ENCODE assay signal across 24 cellular contexts in the genomic region with DNA sequence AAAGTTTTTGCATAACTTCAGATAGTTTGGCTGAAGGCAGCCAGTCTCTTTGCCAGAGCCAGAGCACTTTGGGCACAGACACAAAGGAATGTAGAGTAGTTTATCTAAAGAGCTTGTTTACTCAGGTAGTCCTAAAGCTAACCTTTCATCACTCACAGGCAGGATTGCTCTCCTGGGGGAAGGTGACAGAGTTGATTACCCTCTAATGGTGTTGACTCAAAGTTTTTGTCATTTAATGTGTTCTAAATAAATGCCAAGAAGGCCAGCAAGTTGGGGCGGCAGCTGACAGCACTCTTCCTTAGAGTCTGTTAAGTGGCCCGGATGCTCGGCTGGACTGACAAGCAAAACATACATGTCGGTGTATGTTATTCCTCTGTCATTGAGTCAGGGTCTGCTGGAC. TPM values are rescaled to one million over a fixed set of nuclear protein-coding genes. Genes with fewer than 3 reads are reported as not detected.
"Had no signal": no experiment of that assay in that cellular context is flagged by ENCODE, and none has a peak within 500 bp of the region (broad histone marks: within the 10 kb centered on the region; RNA-seq: fewer than 3 reads in every experiment).

No MANE protein-coding gene starts in this region.

- H3K27ac Mint-ChIP-seq: activated CD4-positive, alpha-beta T cell treated with anti-CD3 and anti-CD28 coated beads, Interleukin-2, amount 10 ng/mL, durations not matched to agents 7 days and 5 days; activated CD8-positive, alpha-beta T cell treated with anti-CD3 and anti-CD28 coated beads, Interleukin-2, amount 10 ng/mL, durations not matched to agents 7 days and 5 days; activated naive CD8-positive, alpha-beta T cell treated with anti-CD3 and anti-CD28 coated beads, Interleukin-2, amount 50 U/mL, for 24 hours; activated T-cell treated with anti-CD3 and anti-CD28 coated beads, Interleukin-2, amount 50 U/mL, for 24 hours; activated T-helper 2 cell treated with anti-CD3 and anti-CD28 coated beads, Interferon-gamma antibody, Interleukin-2, Interleukin-4, amounts not matched to agents 10 μg/mL and 5 μg/mL and 100 μg/mL, durations not matched to agents 14 hours and 24 hours and 36 hours; memory B cell; naive thymus-derived CD4-positive, alpha-beta T cell; stimulated activated naive CD8-positive, alpha-beta T cell treated with anti-CD3 and anti-CD28 coated beads, Interleukin-15, Interleukin-2, amounts not matched to agents 100 ng/mL and 50 ng/mL, for 24 hours had no signal

- H3K4me3 Mint-ChIP-seq: activated CD4-positive, alpha-beta T cell treated with anti-CD3 and anti-CD28 coated beads, Interleukin-2, amount 10 ng/mL, durations not matched to agents 7 days and 5 days; activated CD8-positive, alpha-beta T cell treated with anti-CD3 and anti-CD28 coated beads, Interleukin-2, amount 10 ng/mL, durations not matched to agents 7 days and 5 days; activated naive CD8-positive, alpha-beta T cell treated with anti-CD3 and anti-CD28 coated beads, Interleukin-2, amount 50 U/mL, for 24 hours; activated T-cell treated with anti-CD3 and anti-CD28 coated beads, Interleukin-2, amount 50 U/mL, for 24 hours; central memory CD8-positive, alpha-beta T cell; memory B cell; naive thymus-derived CD4-positive, alpha-beta T cell; stimulated activated naive CD8-positive, alpha-beta T cell treated with anti-CD3 and anti-CD28 coated beads, Interleukin-15, Interleukin-2, amounts not matched to agents 100 ng/mL and 50 ng/mL, for 24 hours had no signal

- H3K27ac ChIP-seq: brain microvascular endothelial cell, coronary artery, gastroesophageal sphincter, heart left ventricle, psoas muscle, vagina had no signal

- H3K27me3 Mint-ChIP-seq: activated CD4-positive, alpha-beta T cell treated with anti-CD3 and anti-CD28 coated beads, Interleukin-2, amount 10 ng/mL, durations not matched to agents 7 days and 5 days; activated naive CD8-positive, alpha-beta T cell treated with anti-CD3 and anti-CD28 coated beads, Interleukin-2, amount 50 U/mL, for 24 hours; activated T-cell treated with anti-CD3 and anti-CD28 coated beads, Interleukin-2, amount 50 U/mL, for 24 hours; central memory CD8-positive, alpha-beta T cell; memory B cell; naive thymus-derived CD4-positive, alpha-beta T cell; stimulated activated naive CD8-positive, alpha-beta T cell treated with anti-CD3 and anti-CD28 coated beads, Interleukin-15, Interleukin-2, amounts not matched to agents 100 ng/mL and 50 ng/mL, for 24 hours had no signal

- H3K4me1 ChIP-seq: vagina had no signal

- H3K36me3 ChIP-seq: brain microvascular endothelial cell, gastroesophageal sphincter, heart left ventricle, vagina had no signal

- H3K9me3 Mint-ChIP-seq: activated naive CD8-positive, alpha-beta T cell treated with anti-CD3 and anti-CD28 coated beads, Interleukin-2, amount 50 U/mL, for 24 hours; activated T-cell treated with anti-CD3 and anti-CD28 coated beads, Interleukin-2, amount 50 U/mL, for 24 hours; activated T-helper 2 cell treated with anti-CD3 and anti-CD28 coated beads, Interferon-gamma antibody, Interleukin-2, Interleukin-4, amounts not matched to agents 10 μg/mL and 5 μg/mL and 100 μg/mL, durations not matched to agents 14 hours and 24 hours and 36 hours; central memory CD8-positive, alpha-beta T cell; stimulated activated naive CD8-positive, alpha-beta T cell treated with anti-CD3 and anti-CD28 coated beads, Interleukin-15, Interleukin-2, amounts not matched to agents 100 ng/mL and 50 ng/mL, for 24 hours had no signal

- DNase-seq: activated CD4-positive, alpha-beta T cell treated with anti-CD3 and anti-CD28 coated beads, Interleukin-2, amount 10 ng/mL, durations not matched to agents 7 days and 5 days; activated CD8-positive, alpha-beta T cell treated with anti-CD3 and anti-CD28 coated beads, Interleukin-2, amount 10 ng/mL, durations not matched to agents 7 days and 5 days; activated naive CD4-positive, alpha-beta T cell treated with Interleukin-2 at 50 U/mL for 16 hours; activated naive CD8-positive, alpha-beta T cell treated with anti-CD3 and anti-CD28 coated beads, Interleukin-2, amount 50 U/mL, for 24 hours; activated T-cell treated with anti-CD3 and anti-CD28 coated beads, Interleukin-2, amount 50 U/mL, for 24 hours; aorta; brain microvascular endothelial cell; effector CD4-positive, alpha-beta T cell; heart left ventricle; naive thymus-derived CD4-positive, alpha-beta T cell; psoas muscle; right cardiac atrium; stimulated activated CD4-positive, alpha-beta T cell treated with anti-CD3 and anti-CD28 coated beads, Interleukin-2, amount 100 ng/mL, for 24 hours; trophoblast cell had no signal

- ATAC-seq: activated CD4-positive, CD25-positive, alpha-beta regulatory T cell treated with anti-CD3 and anti-CD28 coated beads, Interleukin-2, amount 50 U/mL, for 24 hours; activated CD8-positive, alpha-beta T cell treated with anti-CD3 and anti-CD28 coated beads, Interleukin-2, amount 10 ng/mL, durations not matched to agents 7 days and 5 days; activated naive CD8-positive, alpha-beta T cell treated with anti-CD3 and anti-CD28 coated beads, Interleukin-2, amount 50 U/mL, for 24 hours; esophagus mucosa; gastroesophageal sphincter; left lobe of liver; naive thymus-derived CD4-positive, alpha-beta T cell; psoas muscle; right cardiac atrium had no signal

- H3K27me3 ChIP-seq: brain microvascular endothelial cell, gastroesophageal sphincter, heart left ventricle, vagina had no signal

- H3K9me3 ChIP-seq: gastroesophageal sphincter, heart left ventricle, psoas muscle, vagina had no signal

- H3K4me3 ChIP-seq: coronary artery, gastroesophageal sphincter, heart left ventricle, psoas muscle, vagina had no signal

RNA-seq across cellular contexts. Expression of gene TAS2R46, which starts 9.3 kb away (rescaled TPM):
- polyA plus RNA-seq: aorta, heart left ventricle, right cardiac atrium had no signal

RNA-seq across cellular contexts. Expression of gene TAS2R43, which starts 20.7 kb away (rescaled TPM):
- total RNA-seq: left lobe of liver, right cardiac atrium had no signal
- polyA plus RNA-seq: aorta, heart left ventricle, right cardiac atrium had no signal
